ENCODE assay signal across 15 cellular contexts in the genomic region with DNA sequence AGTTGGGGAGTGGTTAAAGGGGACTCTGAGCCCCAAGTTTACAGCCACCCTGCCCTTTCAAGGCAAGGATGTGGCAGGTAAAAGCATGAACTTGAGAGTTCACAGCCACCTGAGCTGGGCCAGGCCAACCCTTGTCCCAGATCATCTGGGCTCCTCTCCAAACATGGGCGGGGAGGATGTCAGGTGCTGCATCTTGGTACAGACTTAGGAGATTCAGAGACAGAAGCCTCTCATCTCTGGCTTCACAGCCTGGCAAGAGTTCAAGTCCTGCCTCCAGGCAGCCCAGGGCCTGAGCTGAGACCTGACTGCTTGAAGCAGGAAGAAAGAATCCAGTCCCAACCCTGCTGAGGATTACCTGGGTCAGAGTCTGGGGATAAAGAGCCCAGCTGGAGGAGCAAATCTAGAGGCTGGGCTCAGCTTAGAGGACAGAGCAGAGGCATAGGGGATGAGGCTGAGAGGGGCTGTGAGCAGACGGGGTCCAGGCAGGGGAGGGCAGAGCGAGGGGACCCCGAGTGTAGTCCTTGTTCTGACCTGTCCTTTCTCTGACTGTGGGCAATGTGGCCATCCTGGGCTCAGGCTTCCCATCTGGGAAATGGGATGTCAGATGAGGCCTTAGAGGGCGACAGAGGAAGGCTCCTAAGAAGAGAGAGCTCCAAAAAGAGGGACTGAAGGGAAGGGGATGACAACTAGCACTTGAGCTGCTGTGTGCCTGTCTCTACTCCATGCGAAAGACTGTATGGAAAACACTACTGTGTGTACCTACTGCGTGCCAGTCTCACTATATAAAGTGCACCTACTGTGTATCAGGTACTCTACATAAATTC. TPM values are rescaled to one million over a fixed set of nuclear protein-coding genes. Genes with fewer than 3 reads are reported as not detected.
DNase-seq lines count a peak whose midpoint lies in the region; ATAC-seq and TF ChIP-seq lines count a peak whose summit lies in the region.
"Had no signal": no experiment of that assay in that cellular context is flagged by ENCODE, and none has a peak within 500 bp of the region (broad histone marks: within the 10 kb centered on the region; RNA-seq: fewer than 3 reads in every experiment).

No MANE protein-coding gene starts in this region.

- no peaks in the 10 kb centered on the region for H3K79me1 ChIP-seq in neuronal stem cell (ENCODE audit: low read depth, low read length)

- no peak overlapping the region for H3K4ac ChIP-seq in neuronal stem cell (ENCODE audit: low read length)

- no peak overlapping the region for H2AK5ac ChIP-seq in neuronal stem cell (ENCODE audit: low read depth, low read length)

- no peak overlapping the region for H2BK120ac ChIP-seq in neuronal stem cell (ENCODE audit: low read depth, low read length)

- no peak overlapping the region for H3K18ac ChIP-seq in neuronal stem cell (ENCODE audit: low read length)

- TF ChIP-seq CTCF in SK-N-SH (IDR thresholded peaks at IDR 0.05) (no peak), upper lobe of right lung (IDR thresholded peaks at IDR 0.05) (no peak)

- TF ChIP-seq RAD21 in SK-N-SH (IDR thresholded peaks at IDR 0.05; ENCODE audit: low read length), result no peak

- H3K27ac ChIP-seq in SK-N-SH (ENCODE audit: low read depth in 2 of 2, low read length in 1 of 2), result no peak overlapping the region
- peak overlapping the region; percentile 65 to 73 for H3K27ac ChIP-seq in esophagus (ENCODE audit: low read depth in 2 of 2, low read length in 1 of 2)
- peak overlapping the region; percentile 56 for H3K27ac ChIP-seq in neuronal stem cell (replicated peaks; ENCODE audit: low read length)
- peak overlapping the region; percentile 61 for H3K27ac ChIP-seq in upper lobe of right lung
- H3K27ac ChIP-seq: SJSA1 had no signal

- no peak overlapping the region for H3K23ac ChIP-seq in neuronal stem cell (ENCODE audit: low read depth, low read length, poor library complexity)

- H3K14ac ChIP-seq in neuronal stem cell (ENCODE audit: low read length), result no peak overlapping the region

- no peaks in the 10 kb centered on the region for H4K20me1 ChIP-seq in SK-N-SH (ENCODE audit: insufficient read depth)

- intact Hi-C loops in upper lobe of right lung (cut with DNase I), result no loop called here

- H2BK12ac ChIP-seq in neuronal stem cell (ENCODE audit: low read length), result no peak overlapping the region

- TF ChIP-seq EP300 in SK-N-SH (IDR thresholded peaks at IDR 0.05; ENCODE audit: borderline replicate concordance in 1 of 2, low read depth in 1 of 2, low read length in 1 of 2), result no peak

- CTCF ChIA-PET in SK-N-SH (lab: Yijun Ruan, JAX), result no interaction called here

- no peaks in the 10 kb centered on the region for H3K36me3 ChIP-seq in SK-N-SH (replicated peaks in 1 of 2; ENCODE audit: control insufficient read depth in 1 of 2, insufficient read depth in 2 of 2, low read length in 1 of 2)
- H3K36me3 ChIP-seq in esophagus (ENCODE audit: control insufficient read depth in 2 of 2, insufficient read depth in 2 of 2, low read length in 1 of 2), result no peaks in the 10 kb centered on the region
- no peaks in the 10 kb centered on the region for H3K36me3 ChIP-seq in neuronal stem cell (replicated peaks in 1 of 2; ENCODE audit: control insufficient read depth in 2 of 2, insufficient read depth in 2 of 2, low read length in 2 of 2)
- H3K36me3 ChIP-seq in upper lobe of right lung, result no peaks in the 10 kb centered on the region
- H3K36me3 ChIP-seq: SJSA1 had no signal

- no peaks in the 10 kb centered on the region for H3K79me2 ChIP-seq in SK-N-SH (ENCODE audit: insufficient read depth)

- H2BK5ac ChIP-seq in neuronal stem cell (ENCODE audit: low read length), result no peak overlapping the region

- no peak overlapping the region for H2BK15ac ChIP-seq in neuronal stem cell (ENCODE audit: low read length)

- POLR2A ChIA-PET in SK-N-SH (lab: Yijun Ruan, JAX), result no interaction called here

- H3K4me3 ChIP-seq in SK-N-SH (ENCODE audit: low read depth in 2 of 2, low read length in 1 of 2) (no peak overlapping the region), esophagus (ENCODE audit: low read depth in 1 of 2, low read length in 2 of 2) (no peak overlapping the region), neuronal stem cell (ENCODE audit: low read length in 2 of 2) (no peak overlapping the region), upper lobe of right lung (no peak overlapping the region)
- H3K4me3 ChIP-seq: SJSA1 had no signal

- no peak for DNase-seq in SK-N-SH
- DNase-seq in neuronal stem cell (ENCODE audit: low spot score), result no peak
- no peak for DNase-seq in upper lobe of right lung
- DNase-seq in NCI-H524 (lab: John Stamatoyannopoulos, UW), result no peak
- DNase-seq in AG08396 (ENCODE audit: low spot score), result no peak
- DNase-seq in cortex of kidney (lab: John Stamatoyannopoulos, UW), result no peak
- DNase-seq: 8988T; activated CD4-positive, CD25-positive, alpha-beta regulatory T cell treated with anti-CD3 and anti-CD28 coated beads, Interleukin-2, amount 50 U/mL, for 72 hours; activated effector memory CD4-positive, alpha-beta T cell treated with anti-CD3 and anti-CD28 coated beads, Interleukin-2, amount 50 U/mL, for 16 hours; DND-41 had no signal

- no peak overlapping the region for H3K4me2 ChIP-seq in SK-N-SH
- H3K4me2 ChIP-seq in neuronal stem cell (ENCODE audit: insufficient read depth, low read length, poor library complexity, severe bottlenecking), result no peak overlapping the region

- ATAC-seq in SK-N-SH treated with all-trans-retinoic acid at 6 μM for 48 hours, result peak; percentile 53; the same call in 2 of the 3 replicates
- ATAC-seq in upper lobe of right lung, result peak; percentile 11

- no peaks in the 10 kb centered on the region for H3K9me2 ChIP-seq in SK-N-SH

- H2AFZ ChIP-seq in SK-N-SH (ENCODE audit: low read depth) (no peak overlapping the region), neuronal stem cell (ENCODE audit: low read length) (peak overlapping the region; percentile 73)

- H3F3A ChIP-seq in SK-N-SH (replicated peaks; ENCODE audit: insufficient read depth), result no peaks in the 10 kb centered on the region

- no peaks in the 10 kb centered on the region for H3K4me1 ChIP-seq in SK-N-SH (ENCODE audit: control insufficient read depth in 1 of 2, insufficient read depth in 2 of 2, low read depth in 1 of 2, low read length in 1 of 2)
- H3K4me1 ChIP-seq in esophagus (ENCODE audit: control insufficient read depth in 2 of 2, insufficient read depth in 2 of 2, low read length in 1 of 2), result peaks cover 0 to 9% of the 10 kb centered on the region in 2 donors
- peaks cover 0 to 10% of the 10 kb centered on the region in 2 donors for H3K4me1 ChIP-seq in neuronal stem cell (ENCODE audit: control insufficient read depth in 2 of 2, insufficient read depth in 1 of 2, low read depth in 1 of 2, low read length in 2 of 2)
- peaks cover 9% of the 10 kb centered on the region for H3K4me1 ChIP-seq in upper lobe of right lung
- H3K4me1 ChIP-seq: SJSA1 had no signal

- 6% methylated on average over 7 of the region's 7 CpGs for WGBS in SK-N-SH (ENCODE audit: low lambda C conversion rate)
- WGBS in esophagus, 2 donors, result 58% methylated on average over 6 to 7 of the region's 7 CpGs
- WGBS in neuronal stem cell (ENCODE audit: extremely low coverage in 2 of 2, insufficient read length in 2 of 2, insufficient replicate concordance in 1 of 2), 2 donors, result no CpG with 5 or more reads among the region's 7 CpGs

- H3K9me3 ChIP-seq in SK-N-SH (no peaks in the 10 kb centered on the region), esophagus (ENCODE audit: control insufficient read depth in 2 of 2, insufficient read depth in 1 of 2, low read depth in 1 of 2, low read length in 1 of 2) (no peaks in the 10 kb centered on the region), neuronal stem cell (replicated peaks in 1 of 2; ENCODE audit: control insufficient read depth in 2 of 2, insufficient read depth in 1 of 2, low read depth in 1 of 2, low read length in 2 of 2) (peaks cover 0 to 38% of the 10 kb centered on the region in 2 donors), upper lobe of right lung (no peaks in the 10 kb centered on the region)
- H3K9me3 ChIP-seq: SJSA1 had no signal

- H4K8ac ChIP-seq in neuronal stem cell (ENCODE audit: low read depth, low read length), result no peak overlapping the region

- H3K27me3 ChIP-seq in SK-N-SH (ENCODE audit: insufficient read depth) (no peaks in the 10 kb centered on the region), esophagus (ENCODE audit: control insufficient read depth in 1 of 2, insufficient read depth in 2 of 2, low read length in 2 of 2) (no peaks in the 10 kb centered on the region), neuronal stem cell (ENCODE audit: control insufficient read depth in 3 of 3, insufficient read depth in 3 of 3, low read depth in 1 of 3, low read length in 3 of 3) (no peaks in the 10 kb centered on the region), upper lobe of right lung (no peaks in the 10 kb centered on the region)
- H3K27me3 ChIP-seq: SJSA1 had no signal

- no peak overlapping the region for H4K91ac ChIP-seq in neuronal stem cell (ENCODE audit: low read depth, low read length, poor library complexity)

- no peak overlapping the region for H3K9ac ChIP-seq in SK-N-SH
- H3K9ac ChIP-seq in neuronal stem cell (ENCODE audit: low read depth, low read length, poor library complexity), result no peak overlapping the region

TF ChIP-seq in SK-N-SH treated with all-trans-retinoic acid at 6 μM for 48 hours, 23 proteins besides CTCF, POLR2A, EP300 and RAD21 (continues in another document):
- TF ChIP-seq GLIS3 (CRISPR knock-in tag; IDR thresholded peaks at IDR 0.05), result no peak

RNA-seq across cellular contexts. Expression of gene OR10H5, which starts 6.7 kb away (rescaled TPM):
- polyA plus RNA-seq in SK-N-SH (2012; rRNA removed), result not detected in 2 replicates
- polyA plus RNA-seq in SK-N-SH (2012; cell fraction: cytosol; rRNA removed), result not detected in 2 replicates
- not detected in 2 replicates for polyA plus RNA-seq in SK-N-SH (2012; cell fraction: nucleus; rRNA removed)
- not detected for polyA plus RNA-seq in esophagus
- polyA plus RNA-seq in neuronal stem cell (2013, experiment 1 of 2), result not detected
- polyA plus RNA-seq in neuronal stem cell (2013, experiment 2 of 2), result not detected
- not detected for total RNA-seq in upper lobe of right lung
- total RNA-seq: fibroblast of villous mesenchyme, NCI-H460, SJSA1 had no signal

RNA-seq across cellular contexts. Expression of gene OR10H1, which starts 34.7 kb away (rescaled TPM):
- polyA plus RNA-seq in SK-N-SH (2012; rRNA removed), result not detected in 2 replicates
- not detected in 2 replicates for polyA plus RNA-seq in SK-N-SH (2012; cell fraction: cytosol; rRNA removed)
- polyA plus RNA-seq in SK-N-SH (2012; cell fraction: nucleus; rRNA removed), result not detected in 2 replicates
- polyA plus RNA-seq in esophagus, result under 1 TPM in 1 of 2 donors, not detected in 1; 0.04 TPM
- polyA plus RNA-seq in neuronal stem cell (2013, experiment 1 of 2), result not detected
- not detected for polyA plus RNA-seq in neuronal stem cell (2013, experiment 2 of 2)
- total RNA-seq in upper lobe of right lung, result not detected
- total RNA-seq: fibroblast of villous mesenchyme, NCI-H460, SJSA1 had no signal

RNA-seq across cellular contexts. Expression of gene OR10H3, which starts 43.0 kb away (rescaled TPM):
- not detected in 2 replicates for polyA plus RNA-seq in SK-N-SH (2012; rRNA removed)
- not detected in 2 replicates for polyA plus RNA-seq in SK-N-SH (2012; cell fraction: cytosol; rRNA removed)
- polyA plus RNA-seq in SK-N-SH (2012; cell fraction: nucleus; rRNA removed), result not detected in 2 replicates
- not detected for polyA plus RNA-seq in esophagus
- polyA plus RNA-seq in neuronal stem cell (2013, experiment 1 of 2), result not detected
- polyA plus RNA-seq in neuronal stem cell (2013, experiment 2 of 2), result not detected
- not detected for total RNA-seq in upper lobe of right lung
- total RNA-seq: fibroblast of villous mesenchyme, NCI-H460, SJSA1 had no signal

RNA-seq across cellular contexts. Expression of gene OR10H2, which starts 53.0 kb away (rescaled TPM):
- not detected in 2 replicates for polyA plus RNA-seq in SK-N-SH (2012; rRNA removed)
- not detected in 2 replicates for polyA plus RNA-seq in SK-N-SH (2012; cell fraction: cytosol; rRNA removed)
- polyA plus RNA-seq in SK-N-SH (2012; cell fraction: nucleus; rRNA removed), result not detected in 2 replicates
- not detected for polyA plus RNA-seq in esophagus
- polyA plus RNA-seq in neuronal stem cell (2013, experiment 1 of 2), result not detected
- polyA plus RNA-seq in neuronal stem cell (2013, experiment 2 of 2), result not detected
- total RNA-seq in upper lobe of right lung, result not detected
- total RNA-seq: fibroblast of villous mesenchyme, NCI-H460, SJSA1 had no signal

Comparison
In these comparisons a context has a peak if more than half of its experiments do, and no peak if none do; other contexts are left out.
1. H3K27ac ChIP-seq: peak in esophagus (2 of 2), neuronal stem cell (single experiment) and upper lobe of right lung (single experiment); none in SK-N-SH (0 of 2).